1 cellular context compared by ENCODE assay signal in the genomic region with DNA sequence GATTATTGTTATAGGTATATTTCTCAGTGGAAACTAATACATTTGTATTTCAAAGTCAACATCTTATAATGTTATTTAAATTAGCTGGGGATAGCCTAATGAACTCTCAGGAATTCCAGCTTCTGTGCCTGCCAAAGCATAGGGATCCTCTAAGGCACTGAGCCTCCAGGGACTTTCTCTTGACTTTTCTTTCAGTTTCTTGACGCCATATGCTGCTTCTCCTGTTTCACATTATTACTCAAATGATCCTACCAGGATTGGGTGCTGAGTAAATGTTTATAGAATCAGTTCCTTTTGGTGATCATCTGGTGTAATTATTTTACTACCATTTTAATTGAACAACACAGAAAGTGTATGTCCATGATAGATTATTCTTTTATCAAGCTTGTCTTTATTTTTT.
TF ChIP-seq lines count a peak whose summit lies in the region.

No MANE protein-coding gene starts in this region.

TF ChIP-seq in SK-N-SH, 30 proteins besides CTCF, POLR2A, EP300 and RAD21 (continued from another document):
- TF ChIP-seq, protein P1, sequence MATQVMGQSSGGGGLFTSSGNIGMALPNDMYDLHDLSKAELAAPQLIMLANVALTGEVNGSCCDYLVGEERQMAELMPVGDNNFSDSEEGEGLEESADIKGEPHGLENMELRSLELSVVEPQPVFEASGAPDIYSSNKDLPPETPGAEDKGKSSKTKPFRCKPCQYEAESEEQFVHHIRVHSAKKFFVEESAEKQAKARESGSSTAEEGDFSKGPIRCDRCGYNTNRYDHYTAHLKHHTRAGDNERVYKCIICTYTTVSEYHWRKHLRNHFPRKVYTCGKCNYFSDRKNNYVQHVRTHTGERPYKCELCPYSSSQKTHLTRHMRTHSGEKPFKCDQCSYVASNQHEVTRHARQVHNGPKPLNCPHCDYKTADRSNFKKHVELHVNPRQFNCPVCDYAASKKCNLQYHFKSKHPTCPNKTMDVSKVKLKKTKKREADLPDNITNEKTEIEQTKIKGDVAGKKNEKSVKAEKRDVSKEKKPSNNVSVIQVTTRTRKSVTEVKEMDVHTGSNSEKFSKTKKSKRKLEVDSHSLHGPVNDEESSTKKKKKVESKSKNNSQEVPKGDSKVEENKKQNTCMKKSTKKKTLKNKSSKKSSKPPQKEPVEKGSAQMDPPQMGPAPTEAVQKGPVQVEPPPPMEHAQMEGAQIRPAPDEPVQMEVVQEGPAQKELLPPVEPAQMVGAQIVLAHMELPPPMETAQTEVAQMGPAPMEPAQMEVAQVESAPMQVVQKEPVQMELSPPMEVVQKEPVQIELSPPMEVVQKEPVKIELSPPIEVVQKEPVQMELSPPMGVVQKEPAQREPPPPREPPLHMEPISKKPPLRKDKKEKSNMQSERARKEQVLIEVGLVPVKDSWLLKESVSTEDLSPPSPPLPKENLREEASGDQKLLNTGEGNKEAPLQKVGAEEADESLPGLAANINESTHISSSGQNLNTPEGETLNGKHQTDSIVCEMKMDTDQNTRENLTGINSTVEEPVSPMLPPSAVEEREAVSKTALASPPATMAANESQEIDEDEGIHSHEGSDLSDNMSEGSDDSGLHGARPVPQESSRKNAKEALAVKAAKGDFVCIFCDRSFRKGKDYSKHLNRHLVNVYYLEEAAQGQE (IDR thresholded peaks at IDR 0.05; ENCODE audit: low read depth, low read length): no peak
- no peak for TF ChIP-seq ELF1 (IDR thresholded peaks at IDR 0.05)
- no peak for TF ChIP-seq RCOR1 (IDR thresholded peaks at IDR 0.05; ENCODE audit: low read length)
- TF ChIP-seq GATA2 (CRISPR knock-in tag; IDR thresholded peaks at IDR 0.05): no peak
- TF ChIP-seq, protein P2, sequence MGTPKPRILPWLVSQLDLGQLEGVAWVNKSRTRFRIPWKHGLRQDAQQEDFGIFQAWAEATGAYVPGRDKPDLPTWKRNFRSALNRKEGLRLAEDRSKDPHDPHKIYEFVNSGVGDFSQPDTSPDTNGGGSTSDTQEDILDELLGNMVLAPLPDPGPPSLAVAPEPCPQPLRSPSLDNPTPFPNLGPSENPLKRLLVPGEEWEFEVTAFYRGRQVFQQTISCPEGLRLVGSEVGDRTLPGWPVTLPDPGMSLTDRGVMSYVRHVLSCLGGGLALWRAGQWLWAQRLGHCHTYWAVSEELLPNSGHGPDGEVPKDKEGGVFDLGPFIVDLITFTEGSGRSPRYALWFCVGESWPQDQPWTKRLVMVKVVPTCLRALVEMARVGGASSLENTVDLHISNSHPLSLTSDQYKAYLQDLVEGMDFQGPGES (IDR thresholded peaks at IDR 0.05; ENCODE audit: low read depth, low read length): no peak
- no peak for TF ChIP-seq JUND (IDR thresholded peaks at IDR 0.05)
- TF ChIP-seq TAF1 (IDR thresholded peaks at IDR 0.05; ENCODE audit: borderline replicate concordance, low read depth, low read length): no peak
- TF ChIP-seq, protein P3, sequence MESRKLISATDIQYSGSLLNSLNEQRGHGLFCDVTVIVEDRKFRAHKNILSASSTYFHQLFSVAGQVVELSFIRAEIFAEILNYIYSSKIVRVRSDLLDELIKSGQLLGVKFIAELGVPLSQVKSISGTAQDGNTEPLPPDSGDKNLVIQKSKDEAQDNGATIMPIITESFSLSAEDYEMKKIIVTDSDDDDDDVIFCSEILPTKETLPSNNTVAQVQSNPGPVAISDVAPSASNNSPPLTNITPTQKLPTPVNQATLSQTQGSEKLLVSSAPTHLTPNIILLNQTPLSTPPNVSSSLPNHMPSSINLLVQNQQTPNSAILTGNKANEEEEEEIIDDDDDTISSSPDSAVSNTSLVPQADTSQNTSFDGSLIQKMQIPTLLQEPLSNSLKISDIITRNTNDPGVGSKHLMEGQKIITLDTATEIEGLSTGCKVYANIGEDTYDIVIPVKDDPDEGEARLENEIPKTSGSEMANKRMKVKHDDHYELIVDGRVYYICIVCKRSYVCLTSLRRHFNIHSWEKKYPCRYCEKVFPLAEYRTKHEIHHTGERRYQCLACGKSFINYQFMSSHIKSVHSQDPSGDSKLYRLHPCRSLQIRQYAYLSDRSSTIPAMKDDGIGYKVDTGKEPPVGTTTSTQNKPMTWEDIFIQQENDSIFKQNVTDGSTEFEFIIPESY (IDR thresholded peaks at IDR 0.05; ENCODE audit: borderline replicate concordance, low read depth): no peak
- TF ChIP-seq EZH2phosphoT487 (IDR thresholded peaks at IDR 0.05; ENCODE audit: borderline replicate concordance, low read depth): no peak
- no peak for TF ChIP-seq RXRA (IDR thresholded peaks at IDR 0.05; ENCODE audit: borderline replicate concordance, low read depth)
- no peak for TF ChIP-seq TEAD4 (IDR thresholded peaks at IDR 0.05; ENCODE audit: borderline replicate concordance, insufficient read depth)
- TF ChIP-seq POLR2AphosphoS5 (IDR thresholded peaks at IDR 0.05; ENCODE audit: low read depth, low read length): no peak
- TF ChIP-seq GABPA (IDR thresholded peaks at IDR 0.05; ENCODE audit: low read depth): no peak
